In the genomic region with DNA sequence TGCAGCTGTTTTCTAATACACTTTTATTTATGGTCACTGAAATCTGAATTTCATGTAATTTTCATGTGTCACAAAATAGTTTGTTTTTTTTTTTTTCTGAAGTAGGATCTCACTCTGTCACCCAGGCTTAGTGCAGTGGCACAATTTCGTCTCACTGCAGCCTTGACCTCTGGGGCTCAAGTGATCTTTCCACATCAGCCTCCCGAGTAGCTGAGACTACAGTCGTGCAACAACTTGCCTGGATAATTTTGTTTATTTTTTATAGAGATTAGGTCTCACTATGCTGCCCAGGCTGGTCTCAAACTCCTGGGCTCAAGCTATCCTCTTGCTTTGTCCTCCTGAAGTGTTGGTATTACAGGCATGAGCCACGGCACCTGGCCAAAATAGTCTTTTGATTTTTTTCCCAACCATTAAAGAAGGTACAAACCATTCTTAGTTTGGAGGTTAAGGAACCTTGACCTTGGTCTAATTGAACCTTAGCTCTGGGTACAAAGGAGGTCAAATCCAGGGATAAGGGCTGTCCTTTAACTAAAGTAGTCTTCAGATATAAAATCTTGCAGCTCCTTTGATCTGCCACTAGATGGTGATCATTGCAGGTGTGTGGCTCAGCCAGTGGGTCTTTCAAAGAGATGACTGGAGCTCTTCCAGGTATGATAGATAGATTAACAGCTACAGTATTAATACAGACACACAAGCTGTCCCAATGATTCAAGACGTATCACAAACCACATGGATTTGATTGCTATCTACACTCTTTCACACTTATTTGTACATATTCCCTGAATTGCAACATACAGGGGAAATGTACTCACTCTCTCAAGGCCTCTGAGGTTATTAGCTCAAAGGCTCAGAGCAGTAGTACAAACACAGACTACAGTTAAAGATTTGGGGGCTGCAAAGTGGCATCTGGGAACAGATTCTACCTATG, we compare ENCODE assay signal across 7 cellular contexts. TPM values are rescaled to one million over a fixed set of nuclear protein-coding genes. Genes with fewer than 3 reads are reported as not detected.
DNase-seq lines count a peak whose midpoint lies in the region; ATAC-seq and TF ChIP-seq lines count a peak whose summit lies in the region.

No MANE protein-coding gene starts in this region.

- H3K36me3 Mint-ChIP-seq in mesothelial cell of epicardium: no peaks in the 10 kb centered on the region

- ATAC-seq in GM21515 (IDR thresholded peaks at IDR 0.05; ENCODE audit: unreplicated experiment): peak; percentile 43

- peaks cover 20% of the 10 kb centered on the region for H3K4me1 Mint-ChIP-seq in mesothelial cell of epicardium

- H3K4me3 ChIP-seq in MM.1S (ENCODE audit: low read length): no peak overlapping the region

- H4K20me1 ChIP-seq in MM.1S (ENCODE audit: insufficient read depth, low read length): no peaks in the 10 kb centered on the region

- no peak overlapping the region for H2AFZ ChIP-seq in MM.1S (ENCODE audit: low read length)

- H3K9me3 Mint-ChIP-seq in mesothelial cell of epicardium: no peaks in the 10 kb centered on the region

- no peaks in the 10 kb centered on the region for H3K9me3 ChIP-seq in MM.1S (replicated peaks; ENCODE audit: insufficient read depth, low read length)

- H3K27ac ChIP-seq in MM.1S (ENCODE audit: low read length): no peak overlapping the region

- H3K9ac ChIP-seq in MM.1S (ENCODE audit: low read length): no peak overlapping the region

- H3K4me3 Mint-ChIP-seq in mesothelial cell of epicardium: no peak overlapping the region

- no peak overlapping the region for H3K4me2 ChIP-seq in MM.1S (ENCODE audit: low read depth, low read length)

- H3K79me2 ChIP-seq in MM.1S (ENCODE audit: low read length): peaks cover 3% of the 10 kb centered on the region

- H3K27ac Mint-ChIP-seq in mesothelial cell of epicardium: no peak overlapping the region

- no peaks in the 10 kb centered on the region for H3K36me3 ChIP-seq in MM.1S (replicated peaks; ENCODE audit: insufficient read depth, low read length)

- H3K27me3 ChIP-seq in MM.1S (replicated peaks; ENCODE audit: insufficient read depth, low read length): no peaks in the 10 kb centered on the region

- no peaks in the 10 kb centered on the region for H3F3A ChIP-seq in MM.1S (ENCODE audit: insufficient read depth, low read length)

- H3K27me3 Mint-ChIP-seq in mesothelial cell of epicardium (ENCODE audit: low read depth): no peaks in the 10 kb centered on the region

- DNase-seq in Daoy (ENCODE audit: low read depth) (peak; percentile 19), MM.1S (peak; percentile 66), SHP77 treated with DMSO at 0.1 percent for 48 hours (lab: John Stamatoyannopoulos, UW) (peak; percentile 7), dermis microvascular lymphatic vessel endothelial cell (ENCODE audit: low read depth in 2 of 2) (peak; percentile 12 to 48), mesothelial cell of epicardium (ENCODE audit: low spot score in 2 of 2, unreplicated experiment in 2 of 2) (no peak), GDM1 (lab: John Stamatoyannopoulos, UW) (no peak)

- H3K9me2 ChIP-seq in MM.1S (replicated peaks; ENCODE audit: insufficient read depth, low read length): no peaks in the 10 kb centered on the region

- H3K4me1 ChIP-seq in MM.1S (ENCODE audit: low read length): peaks cover 6% of the 10 kb centered on the region; the same call in 1 of the 2 replicates

- TF ChIP-seq CTCF in MM.1S (IDR thresholded peaks at IDR 0.05; ENCODE audit: low read length) (peak; percentile 78), mesothelial cell of epicardium (IDR thresholded peaks at IDR 0.05; ENCODE audit: unreplicated experiment) (peak; percentile 65)

RNA-seq across cellular contexts. Expression of a gene that starts 4.7 kb away (rescaled TPM):
- total RNA-seq in Daoy (2014; rRNA removed; shearing (Covaris generic)): 33.1 and 42.1 TPM in 2 replicates
- total RNA-seq in dermis microvascular lymphatic vessel endothelial cell (11.8 and 14.6 TPM in 2 replicates), mesothelial cell of epicardium (17.0 to 20.7 TPM (median 19.6 TPM) in 3 replicates)

RNA-seq across cellular contexts. Expression of a gene that starts 7.4 kb away (rescaled TPM):
- not detected in 2 replicates for total RNA-seq in Daoy (2014; rRNA removed; shearing (Covaris generic))
- total RNA-seq in dermis microvascular lymphatic vessel endothelial cell (not detected in 2 replicates), mesothelial cell of epicardium (not detected in 3 replicates)

RNA-seq across cellular contexts. Expression of a gene that starts 43.9 kb away (rescaled TPM):
- total RNA-seq in Daoy (2014; rRNA removed; shearing (Covaris generic)): 72.9 TPM in 1 of 2 replicates, not detected in the other
- total RNA-seq in dermis microvascular lymphatic vessel endothelial cell: 99.9 TPM in 1 of 2 replicates, not detected in the other
- total RNA-seq in mesothelial cell of epicardium: 10.0 to 14.8 TPM (median 13.0 TPM) in 3 replicates

Comparison
In these comparisons a context has a peak if more than half of its experiments do, and no peak if none do; other contexts are left out.
1. DNase-seq: peak in Daoy (single experiment), MM.1S (single experiment), SHP77 treated with DMSO at 0.1 percent for 48 hours (single experiment) and dermis microvascular lymphatic vessel endothelial cell (2 of 2); none in mesothelial cell of epicardium (0 of 2) and GDM1 (single experiment).